ENCODE assay signal across 30 cellular contexts in the genomic region with DNA sequence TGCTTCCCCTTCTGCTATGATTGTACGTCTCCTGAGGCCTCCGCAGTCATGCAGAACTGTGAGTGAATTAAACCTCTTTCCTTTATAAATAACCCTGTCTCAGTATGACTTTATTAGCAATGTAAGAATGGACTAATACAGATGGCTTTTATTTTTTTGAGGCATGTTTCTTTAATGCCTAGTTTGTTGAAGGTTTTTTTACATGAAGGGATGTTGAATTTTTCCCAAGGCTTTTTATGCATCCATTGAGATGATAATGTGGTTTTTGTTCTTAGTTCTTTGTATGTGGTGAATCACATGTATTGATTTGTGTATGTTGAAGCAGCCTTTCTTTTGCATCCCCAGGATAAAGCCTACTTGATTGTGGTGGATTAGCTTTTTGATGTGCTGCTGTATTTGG.
"Had no signal": no experiment of that assay in that cellular context is flagged by ENCODE, and none has a peak within 500 bp of the region (broad histone marks: within the 10 kb centered on the region; RNA-seq: fewer than 3 reads in every experiment).

No MANE protein-coding gene starts in this region.

- H3K27me3 Mint-ChIP-seq: dendritic cell treated with granulocyte-macrophage colony-stimulating factor and Interleukin-4, amounts not matched to agents 40 ng/mL and 50 ng/mL, for 4 days had no signal

- FAIRE-seq: frontal cortex had no signal

- H3K9me3 ChIP-seq: colonic mucosa, ovary, testis had no signal

- H3K4me1 ChIP-seq: colonic mucosa, lower lobe of right lung, psoas muscle, stomach, testis, tibial artery had no signal

- H3K36me3 Mint-ChIP-seq: stimulated activated effector memory CD8-positive, alpha-beta T cell treated with anti-CD3 and anti-CD28 coated beads, Interleukin-12 subunit alpha, Interleukin-12 subunit beta, amount 100 ng/mL, for 72 hours; type B pancreatic cell had no signal

- DNase-seq: colonic mucosa; effector CD8-positive, alpha-beta T cell; endodermal cell; hypothalamus; immature natural killer cell; islet precursor cell; kidney glomerular epithelial cell; left colon; left ventricle myocardium superior; lower lobe of right lung; naive thymus-derived CD8-positive, alpha-beta T cell; nephron progenitor cell; occipital lobe; ovary; posterior cingulate gyrus; psoas muscle; right cardiac atrium; sigmoid colon; stimulated activated CD4-positive, alpha-beta T cell treated with anti-CD3 and anti-CD28 coated beads, Interleukin-2, amount 100 ng/mL, for 24 hours; stimulated activated CD4-positive, alpha-beta T cell treated with anti-CD3 and anti-CD28 coated beads, Interleukin-4, amount 100 ng/mL, for 24 hours; stimulated activated naive CD4-positive, alpha-beta T cell treated with Interleukin-2 at 50 U/mL for 16 hours; stomach; testis; tibial artery had no signal

- H3K4me3 ChIP-seq: colonic mucosa, lower lobe of right lung, ovary, psoas muscle, sigmoid colon, stomach, testis, tibial artery had no signal

- H3K27ac ChIP-seq: colonic mucosa, epithelial cell of prostate, lower lobe of right lung, ovary, psoas muscle, stomach, testis, tibial artery had no signal

- H3K4me3 Mint-ChIP-seq: dendritic cell treated with granulocyte-macrophage colony-stimulating factor and Interleukin-4, amounts not matched to agents 40 ng/mL and 50 ng/mL, for 4 days; endodermal cell; immature natural killer cell; naive thymus-derived CD8-positive, alpha-beta T cell; nephron progenitor cell; stimulated activated effector memory CD8-positive, alpha-beta T cell treated with anti-CD3 and anti-CD28 coated beads, Interleukin-12 subunit alpha, Interleukin-12 subunit beta, amount 100 ng/mL, for 72 hours; type B pancreatic cell had no signal

- ATAC-seq: esophagus mucosa; left colon; left ventricle myocardium superior; lower lobe of right lung; naive thymus-derived CD8-positive, alpha-beta T cell; psoas muscle; right cardiac atrium; stimulated activated effector memory CD8-positive, alpha-beta T cell treated with anti-CD3 and anti-CD28 coated beads, Interleukin-12 subunit alpha, Interleukin-12 subunit beta, amount 100 ng/mL, for 72 hours had no signal

- H3K27ac Mint-ChIP-seq: dendritic cell treated with granulocyte-macrophage colony-stimulating factor and Interleukin-4, amounts not matched to agents 40 ng/mL and 50 ng/mL, for 4 days; endodermal cell; immature natural killer cell; naive thymus-derived CD8-positive, alpha-beta T cell; nephron progenitor cell; stimulated activated effector memory CD8-positive, alpha-beta T cell treated with anti-CD3 and anti-CD28 coated beads, Interleukin-12 subunit alpha, Interleukin-12 subunit beta, amount 100 ng/mL, for 72 hours; type B pancreatic cell had no signal

- H3K36me3 ChIP-seq: colonic mucosa, lower lobe of right lung, ovary, sigmoid colon, stomach, tibial artery had no signal

- H3K4me1 Mint-ChIP-seq: endodermal cell; immature natural killer cell; naive thymus-derived CD8-positive, alpha-beta T cell; nephron progenitor cell; stimulated activated effector memory CD8-positive, alpha-beta T cell treated with anti-CD3 and anti-CD28 coated beads, Interleukin-12 subunit alpha, Interleukin-12 subunit beta, amount 100 ng/mL, for 72 hours had no signal

- H3K27me3 ChIP-seq: colonic mucosa, ovary, sigmoid colon, stomach, testis, tibial artery had no signal
